Comparison of ENCODE assay signal across 23 cellular contexts in the genomic region with DNA sequence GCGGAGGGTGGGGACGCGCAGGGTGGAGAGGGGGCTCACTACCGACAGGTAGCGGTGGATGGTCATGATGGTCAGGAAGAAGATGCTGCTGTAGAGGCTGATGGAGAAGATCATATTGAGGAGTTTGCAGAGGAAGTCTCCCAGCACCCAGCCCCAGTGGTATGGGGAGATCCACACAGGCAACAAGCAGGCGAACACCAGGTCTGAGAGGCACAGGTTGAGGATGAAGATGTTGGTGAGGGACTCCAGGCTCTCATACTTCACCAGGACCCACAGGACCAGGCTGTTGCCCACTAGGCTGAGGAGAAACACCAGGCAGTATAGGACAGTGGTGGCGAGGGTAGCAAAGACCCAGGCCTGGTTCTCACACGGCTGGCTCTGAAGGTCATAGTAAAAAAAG. TPM values are rescaled to one million over a fixed set of nuclear protein-coding genes. Genes with fewer than 3 reads are reported as not detected.
"Had no signal": no experiment of that assay in that cellular context is flagged by ENCODE, and none has a peak within 500 bp of the region (broad histone marks: within the 10 kb centered on the region; RNA-seq: fewer than 3 reads in every experiment).

No MANE protein-coding gene starts in this region.

- H3K36me3 ChIP-seq: lower lobe of right lung, neutrophil, prostate gland, right atrium auricular region, sigmoid colon, stomach, thyroid gland, upper lobe of left lung had no signal

- H3K27me3 ChIP-seq: right atrium auricular region, sigmoid colon, stomach, thyroid gland, upper lobe of left lung had no signal

- H3K27me3 Mint-ChIP-seq: effector memory CD8-positive, alpha-beta T cell had no signal

- DNase-seq: dermis blood vessel endothelial cell; effector memory CD8-positive, alpha-beta T cell; erythroblast; hypothalamus; immature natural killer cell; islet precursor cell; kidney glomerular epithelial cell; left colon; left ventricle myocardium superior; lower lobe of right lung; natural killer cell; sigmoid colon; stimulated activated CD4-positive, alpha-beta T cell treated with anti-CD3 and anti-CD28 coated beads, Interleukin-2, amount 100 ng/mL, for 24 hours; stimulated activated CD4-positive, alpha-beta T cell treated with anti-CD3 and anti-CD28 coated beads, Interleukin-4, amount 100 ng/mL, for 24 hours; stimulated activated naive B cell treated with anti-CD40 and anti-IgM and Interleukin-4, amounts not matched to agents 10 μg/mL and 1 μg/mL and 100 μg/mL, for 72 hours; stomach; thyroid gland had no signal

- H3K4me3 ChIP-seq: coronary artery, lower lobe of right lung, prostate gland, right atrium auricular region, sigmoid colon, stomach, thyroid gland, upper lobe of left lung had no signal

- H3K9me3 ChIP-seq: lower lobe of right lung, neutrophil, prostate gland, right atrium auricular region, sigmoid colon, stomach, thyroid gland, upper lobe of left lung had no signal

- H3K4me1 ChIP-seq: lower lobe of right lung, prostate gland, right atrium auricular region, sigmoid colon, stomach, thyroid gland, upper lobe of left lung had no signal

- ATAC-seq: effector memory CD8-positive, alpha-beta T cell; left colon; left ventricle myocardium superior; lower lobe of right lung; natural killer cell; stimulated activated naive B cell treated with anti-CD40 and anti-IgM and Interleukin-4, amounts not matched to agents 10 μg/mL and 1 μg/mL and 100 μg/mL, for 72 hours had no signal

- H3K27ac ChIP-seq: coronary artery, lower lobe of right lung, neutrophil, prostate gland, right atrium auricular region, sigmoid colon, stomach, thyroid gland, upper lobe of left lung had no signal

- H3K9me3 Mint-ChIP-seq: effector memory CD8-positive, alpha-beta T cell; natural killer cell; stimulated activated naive B cell treated with anti-CD40 and anti-IgM and Interleukin-4, amounts not matched to agents 10 μg/mL and 1 μg/mL and 100 μg/mL, for 72 hours had no signal

- H3K4me3 Mint-ChIP-seq: effector memory CD8-positive, alpha-beta T cell; immature natural killer cell; natural killer cell; stimulated activated naive B cell treated with anti-CD40 and anti-IgM and Interleukin-4, amounts not matched to agents 10 μg/mL and 1 μg/mL and 100 μg/mL, for 72 hours had no signal

- H3K27ac Mint-ChIP-seq: immature natural killer cell; natural killer cell; stimulated activated naive B cell treated with anti-CD40 and anti-IgM and Interleukin-4, amounts not matched to agents 10 μg/mL and 1 μg/mL and 100 μg/mL, for 72 hours had no signal

- H3K36me3 Mint-ChIP-seq: immature natural killer cell; natural killer cell; stimulated activated naive B cell treated with anti-CD40 and anti-IgM and Interleukin-4, amounts not matched to agents 10 μg/mL and 1 μg/mL and 100 μg/mL, for 72 hours had no signal

RNA-seq across cellular contexts. Expression of gene XCR1, which starts 5.8 kb away (rescaled TPM):
- polyA plus RNA-seq: neural cell had no signal
